Comparison of ENCODE assay signal across 11 cellular contexts in the genomic region with DNA sequence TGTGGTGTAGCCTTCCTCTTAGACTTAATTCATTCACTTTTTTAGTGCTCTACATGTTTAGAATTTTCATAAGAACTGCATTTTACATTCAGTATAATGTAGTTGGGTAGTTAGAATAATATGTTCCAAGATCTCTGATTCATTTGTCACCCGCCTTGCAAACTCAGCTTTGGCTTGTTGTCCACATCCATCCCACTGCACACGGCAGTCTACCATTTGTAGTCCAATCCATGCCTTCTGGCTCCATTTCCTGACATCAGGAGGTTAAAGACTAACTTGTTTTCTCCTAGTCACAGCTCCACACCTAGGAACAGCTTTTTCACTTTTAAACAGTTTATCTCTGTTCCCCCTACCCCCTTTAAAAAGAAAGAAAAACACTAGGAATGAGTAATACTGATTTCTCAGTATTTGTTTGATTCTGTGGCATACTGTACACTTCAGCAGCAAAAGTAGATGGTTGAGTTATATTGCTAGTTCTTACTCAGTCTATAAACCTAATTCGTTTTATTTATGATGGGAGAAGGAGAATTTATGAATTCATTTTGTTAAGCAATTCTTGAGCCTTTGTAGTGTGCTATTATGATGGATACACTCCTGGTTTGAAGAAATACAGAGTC.
A peak's percentile ranks its signal among the peaks of the same experiment; 100 is the strongest.
DNase-seq lines count a peak whose midpoint lies in the region; ATAC-seq and TF ChIP-seq lines count a peak whose summit lies in the region.
"Had no signal": no experiment of that assay in that cellular context is flagged by ENCODE, and none has a peak within 500 bp of the region (broad histone marks: within the 10 kb centered on the region; RNA-seq: fewer than 3 reads in every experiment).

No MANE protein-coding gene starts in this region.

- peak; percentile 21 for DNase-seq in activated naive CD4-positive, alpha-beta T cell treated with anti-CD3 and anti-CD28 coated beads for 36 hours
- DNase-seq in activated naive CD4-positive, alpha-beta T cell treated with anti-CD3 and anti-CD28 coated beads, Interleukin-2, amount 10 ng/mL, durations not matched to agents 7 days and 5 days: no peak
- DNase-seq in astrocyte of the spinal cord (ENCODE audit: low read depth, low spot score) (peak; percentile 39), thyroid gland (no peak), NCI-H1092 treated with DMSO at 0.1 percent for 48 hours (lab: John Stamatoyannopoulos, UW) (no peak), iPS-NIHi7 (ENCODE audit: extremely low spot score) (no peak)
- no peak for DNase-seq in stimulated activated CD8-positive, alpha-beta memory T cell treated with anti-CD3 and anti-CD28 coated beads, Interleukin-4, amount 100 ng/mL, for 48 hours
- DNase-seq: activated CD8-positive, alpha-beta memory T cell treated with anti-CD3 and anti-CD28 coated beads, Interleukin-2, amount 50 U/mL, for 48 hours; EL; NCI-H524 treated with DMSO at 0.1 percent for 48 hours had no signal

- no peaks in the 10 kb centered on the region for H3K36me3 ChIP-seq in thyroid gland

- H3K36me3 Mint-ChIP-seq in activated naive CD4-positive, alpha-beta T cell treated with anti-CD3 and anti-CD28 coated beads for 36 hours (ENCODE audit: low read depth): no peaks in the 10 kb centered on the region
- peaks cover 6% of the 10 kb centered on the region for H3K36me3 Mint-ChIP-seq in activated naive CD4-positive, alpha-beta T cell treated with anti-CD3 and anti-CD28 coated beads, Interleukin-2, amount 10 ng/mL, durations not matched to agents 7 days and 5 days

- no peaks in the 10 kb centered on the region for H3K27me3 ChIP-seq in thyroid gland

- H3K27me3 Mint-ChIP-seq in activated naive CD4-positive, alpha-beta T cell treated with anti-CD3 and anti-CD28 coated beads for 36 hours (ENCODE audit: low read depth): no peaks in the 10 kb centered on the region
- no peaks in the 10 kb centered on the region for H3K27me3 Mint-ChIP-seq in activated naive CD4-positive, alpha-beta T cell treated with anti-CD3 and anti-CD28 coated beads, Interleukin-2, amount 10 ng/mL, durations not matched to agents 7 days and 5 days

- H3K4me1 ChIP-seq in thyroid gland: peaks cover 46 to 56% of the 10 kb centered on the region in 2 donors

- H3K9me3 ChIP-seq in thyroid gland: no peaks in the 10 kb centered on the region

- peak overlapping the region; percentile 13 for H3K27ac Mint-ChIP-seq in activated naive CD4-positive, alpha-beta T cell treated with anti-CD3 and anti-CD28 coated beads for 36 hours
- H3K27ac Mint-ChIP-seq in activated naive CD4-positive, alpha-beta T cell treated with anti-CD3 and anti-CD28 coated beads, Interleukin-2, amount 10 ng/mL, durations not matched to agents 7 days and 5 days: no peak overlapping the region

- peak overlapping the region in 2 of 3 donors; percentile 45 to 59 for H3K27ac ChIP-seq in thyroid gland

- in situ Hi-C loops in astrocyte of the spinal cord (cut with HindIII; ENCODE audit: low sequenced_read_pairs): no loop called here

- H3K9me3 Mint-ChIP-seq in activated naive CD4-positive, alpha-beta T cell treated with anti-CD3 and anti-CD28 coated beads for 36 hours: no peaks in the 10 kb centered on the region
- H3K9me3 Mint-ChIP-seq in activated naive CD4-positive, alpha-beta T cell treated with anti-CD3 and anti-CD28 coated beads, Interleukin-2, amount 10 ng/mL, durations not matched to agents 7 days and 5 days: no peaks in the 10 kb centered on the region

- no peak for TF ChIP-seq POLR2A in thyroid gland (IDR thresholded peaks at IDR 0.05)

- WGBS in thyroid gland, 2 donors: 91 to 95% methylated on average over 3 of the region's 3 CpGs

- ATAC-seq in HG03039 (IDR thresholded peaks at IDR 0.05; ENCODE audit: unreplicated experiment): peak; percentile 62

- peaks cover 61% of the 10 kb centered on the region for H3K4me1 Mint-ChIP-seq in activated naive CD4-positive, alpha-beta T cell treated with anti-CD3 and anti-CD28 coated beads for 36 hours (ENCODE audit: low read depth)
- peaks cover 38% of the 10 kb centered on the region for H3K4me1 Mint-ChIP-seq in activated naive CD4-positive, alpha-beta T cell treated with anti-CD3 and anti-CD28 coated beads, Interleukin-2, amount 10 ng/mL, durations not matched to agents 7 days and 5 days

- H3K4me3 ChIP-seq in astrocyte of the spinal cord (ENCODE audit: low read depth, low read length): no peak overlapping the region
- no peak overlapping the region for H3K4me3 ChIP-seq in thyroid gland (replicated peaks in 1 of 3)

- H3K4me3 Mint-ChIP-seq in activated naive CD4-positive, alpha-beta T cell treated with anti-CD3 and anti-CD28 coated beads for 36 hours: no peak overlapping the region
- H3K4me3 Mint-ChIP-seq in activated naive CD4-positive, alpha-beta T cell treated with anti-CD3 and anti-CD28 coated beads, Interleukin-2, amount 10 ng/mL, durations not matched to agents 7 days and 5 days: no peak overlapping the region

- intact Hi-C loops in activated naive CD4-positive, alpha-beta T cell treated with anti-CD3 and anti-CD28 coated beads for 36 hours (cut with micrococcal nuclease): loop anchor here (1.0 to 10.0 kb wide), 11 partner anchors 17 to 563 kb away; no protein-coding TSS in a partner anchor
- intact Hi-C loops in thyroid gland (cut with DNase I): no loop called here

- CTCF ChIA-PET in activated naive CD4-positive, alpha-beta T cell treated with anti-CD3 and anti-CD28 coated beads for 36 hours (lab: Charles Lee): interaction anchor here (0.6 to 0.7 kb wide), 2 partner anchors 10 to 57 kb away, joined by 3 to 4 read pairs; no protein-coding TSS in a partner anchor
- CTCF ChIA-PET in activated naive CD4-positive, alpha-beta T cell treated with anti-CD3 and anti-CD28 coated beads, Interleukin-2, amount 10 ng/mL, durations not matched to agents 7 days and 5 days (lab: Charles Lee): no interaction called here

- no peak for TF ChIP-seq CTCF in astrocyte of the spinal cord (IDR thresholded peaks at IDR 0.05; ENCODE audit: low read depth, low read length)
- no peak for TF ChIP-seq CTCF in thyroid gland (IDR thresholded peaks at IDR 0.05)

Comparison
In these comparisons a context has a peak if more than half of its experiments do, and no peak if none do; other contexts are left out.
1. DNase-seq: peak in activated naive CD4-positive, alpha-beta T cell treated with anti-CD3 and anti-CD28 coated beads for 36 hours (single experiment) and astrocyte of the spinal cord (single experiment); none in activated naive CD4-positive, alpha-beta T cell treated with anti-CD3 and anti-CD28 coated beads, Interleukin-2, amount 10 ng/mL, durations not matched to agents 7 days and 5 days (single experiment), thyroid gland (0 of 2), NCI-H1092 treated with DMSO at 0.1 percent for 48 hours (single experiment), iPS-NIHi7 (single experiment) and stimulated activated CD8-positive, alpha-beta memory T cell treated with anti-CD3 and anti-CD28 coated beads, Interleukin-4, amount 100 ng/mL, for 48 hours (single experiment).